In genomic region chr1:114671011-114671938, GRCh38 we compare ENCODE assay signal across 9 cellular contexts. TPM values are rescaled to one million over a fixed set of nuclear protein-coding genes. Genes with fewer than 3 reads are reported as not detected.
DNase-seq lines count a peak whose midpoint lies in the region; ATAC-seq, FAIRE-seq and TF ChIP-seq lines count a peak whose summit lies in the region.
"Had no signal": no experiment of that assay in that cellular context is flagged by ENCODE, and none has a peak within 500 bp of the region (broad histone marks: within the 10 kb centered on the region; RNA-seq: fewer than 3 reads in every experiment).

No MANE protein-coding gene starts in this region.

- peak; percentile 90 for FAIRE-seq in A204.1 (lab: Jason Lieb, UNC)
- FAIRE-seq: GM18507 had no signal

- in situ Hi-C loops in SK-MEL-5 (cut with HindIII; ENCODE audit: low pct_unique_long_range_greater_than_20kb, low sequenced_read_pairs) = no loop called here

- H3K4me3 ChIP-seq in fibroblast of mammary gland (ENCODE audit: control insufficient read depth, low read depth, low read length) = no peak overlapping the region

- DNase-seq in ELR (ENCODE audit: low read depth) (peak; percentile 56), SK-MEL-5 (ENCODE audit: low read depth, low spot score) (peak; percentile 26), fibroblast of mammary gland (ENCODE audit: low read depth) (peak; percentile 35), DMS79 treated with DMSO at 0.1 percent for 48 hours (lab: John Stamatoyannopoulos, UW) (no peak)
- DNase-seq in activated effector memory CD4-positive, alpha-beta T cell treated with anti-CD3 and anti-CD28 coated beads, Interleukin-2, amount 50 U/mL, for 16 hours = no peak
- no peak for DNase-seq in activated naive CD4-positive, alpha-beta T cell treated with Interleukin-2 at 50 U/mL for 16 hours

- no peak for ATAC-seq in HG03378 (IDR thresholded peaks at IDR 0.05; ENCODE audit: unreplicated experiment)

- TF ChIP-seq CTCF in fibroblast of mammary gland (conservative IDR thresholded peaks at IDR 0.05; ENCODE audit: control insufficient read depth, insufficient read depth, low read depth, low read length) = peak; percentile 31

RNA-seq across cellular contexts. Expression of gene DENND2C, which starts 1.4 kb away (rescaled TPM):
- 0.74 and 1.1 TPM in 2 replicates for total RNA-seq in SK-MEL-5 (2014; rRNA removed; shearing (Covaris generic))
- polyA plus RNA-seq in SK-MEL-5 (2015; cell fraction: cytosol; rRNA removed) = 0.54 and 1.1 TPM in 2 replicates
- polyA plus RNA-seq in SK-MEL-5 (2015; cell fraction: nucleus; rRNA removed) = 1.5 and 1.7 TPM in 2 replicates

RNA-seq across cellular contexts. Expression of gene AMPD1, which starts 24.1 kb away (rescaled TPM):
- total RNA-seq in SK-MEL-5 (2014; rRNA removed; shearing (Covaris generic)) = 0.27 TPM in 1 of 2 replicates, not detected in the other
- polyA plus RNA-seq in SK-MEL-5 (2015; cell fraction: cytosol; rRNA removed) = 0.46 TPM in 1 of 2 replicates, not detected in the other
- not detected in 2 replicates for polyA plus RNA-seq in SK-MEL-5 (2015; cell fraction: nucleus; rRNA removed)

RNA-seq across cellular contexts. Expression of gene NRAS, which starts 45.3 kb away (rescaled TPM):
- total RNA-seq in SK-MEL-5 (2014; rRNA removed; shearing (Covaris generic)) = 69.2 and 70.4 TPM in 2 replicates
- polyA plus RNA-seq in SK-MEL-5 (2015; cell fraction: cytosol; rRNA removed) = 30.3 and 38.8 TPM in 2 replicates
- 13.3 and 13.7 TPM in 2 replicates for polyA plus RNA-seq in SK-MEL-5 (2015; cell fraction: nucleus; rRNA removed)

Comparison
In these comparisons a context has a peak if more than half of its experiments do, and no peak if none do; other contexts are left out.
1. DNase-seq: peak in ELR (single experiment), SK-MEL-5 (single experiment) and fibroblast of mammary gland (single experiment); none in DMS79 treated with DMSO at 0.1 percent for 48 hours (single experiment), activated effector memory CD4-positive, alpha-beta T cell treated with anti-CD3 and anti-CD28 coated beads, Interleukin-2, amount 50 U/mL, for 16 hours (single experiment) and activated naive CD4-positive, alpha-beta T cell treated with Interleukin-2 at 50 U/mL for 16 hours (single experiment).